In genomic region chr19:34403784-34404108, GRCh38 we compare ENCODE assay signal across 1 cellular context.
TF ChIP-seq lines count a peak whose summit lies in the region.

No MANE protein-coding gene starts in this region.

TF ChIP-seq in GM23338, 12 proteins besides CTCF, POLR2A, EP300 and RAD21 (continued from another document):
- TF ChIP-seq ZNF462 (CRISPR knock-in tag; IDR thresholded peaks at IDR 0.05), result no peak
